In genomic region chr14:54773171-54774006, GRCh38 we compare ENCODE assay signal across 8 cellular contexts.
DNase-seq lines count a peak whose midpoint lies in the region; ATAC-seq, FAIRE-seq and TF ChIP-seq lines count a peak whose summit lies in the region.

No MANE protein-coding gene starts in this region.

- H3K4me2 ChIP-seq in A549, result peak overlapping the region; percentile 73

- peak; percentile 63 for TF ChIP-seq CTCF in A549 (IDR thresholded peaks at IDR 0.05)
- peak; percentile 57 for TF ChIP-seq CTCF in lower lobe of right lung (IDR thresholded peaks at IDR 0.05)

- peaks cover 27% of the 10 kb centered on the region for H3K4me1 ChIP-seq in A549
- peaks cover 29% of the 10 kb centered on the region for H3K4me1 ChIP-seq in lower lobe of right lung

- no peaks in the 10 kb centered on the region for H3K27me3 ChIP-seq in lower lobe of right lung (ENCODE audit: low read depth)

- CTCF ChIA-PET in A549 (lab: Yijun Ruan, JAX), result interaction anchor here (0.6 to 6.4 kb wide), 87 partner anchors 10 to 1019 kb away, joined by 3 to 272 read pairs (median 5); partner anchors contain the start of genes CGRRF1, CNIH1 and SAMD4A

- DNase-seq in A549 (ENCODE audit: low read depth in 1 of 2, low spot score in 1 of 2) (peak; percentile 97 to 99), NCI-H524 (lab: John Stamatoyannopoulos, UW) (peak; percentile 92 to 93), ecto neural progenitor cell (ENCODE audit: low spot score) (peak; percentile 78), lower lobe of right lung (peak; percentile 82)
- peak; percentile 62 to 72 for DNase-seq in activated CD4-positive, alpha-beta T cell treated with anti-CD3 and anti-CD28 coated beads, Interleukin-2, amount 50 U/mL, for 4 hours
- peak; percentile 70 to 81 for DNase-seq in stimulated activated CD4-positive, alpha-beta T cell treated with anti-CD3 and anti-CD28 coated beads, Interleukin-4, amount 100 ng/mL, for 48 hours (ENCODE audit: low read depth in 2 of 2)

- peak; percentile 99 for FAIRE-seq in A549 (lab: Jason Lieb, UNC)

- POLR2A ChIA-PET in A549 (lab: Yijun Ruan, JAX), result interaction anchor here (0.5 to 2.4 kb wide), 10 partner anchors 12 to 281 kb away, joined by 3 to 78 read pairs (median 3); partner anchors contain the start of genes CGRRF1 and SAMD4A

- ATAC-seq in A549 (peak; percentile 93 to 94), GM18511 (IDR thresholded peaks at IDR 0.05; ENCODE audit: unreplicated experiment) (peak; percentile 59), HG03378 (IDR thresholded peaks at IDR 0.05; ENCODE audit: unreplicated experiment) (peak; percentile 54), lower lobe of right lung (peak; percentile 91 to 92)

- H3K27ac ChIP-seq in A549 (peak overlapping the region; percentile 77 to 86), lower lobe of right lung (peak overlapping the region; percentile 82)

- peak; percentile 72 to 80 for TF ChIP-seq RAD21 in A549 (conservative IDR thresholded peaks at IDR 0.05 in 1 of 2, IDR thresholded peaks at IDR 0.05 in 1 of 2)

- H3K4me3 ChIP-seq in A549, result peak overlapping the region; percentile 2; the same call in 1 of the 3 replicates
- no peak overlapping the region for H3K4me3 ChIP-seq in lower lobe of right lung

- H3K9me3 ChIP-seq in A549, result no peaks in the 10 kb centered on the region
- no peaks in the 10 kb centered on the region for H3K9me3 ChIP-seq in lower lobe of right lung

- WGBS in A549 (ENCODE audit: missing lambda C conversion rate), result 12% methylated on average over 11 of the region's 19 CpGs

- H3K36me3 ChIP-seq in lower lobe of right lung, result peaks cover 26% of the 10 kb centered on the region

- no peak for TF ChIP-seq POLR2A in A549 (IDR thresholded peaks at IDR 0.05; ENCODE audit: low read length)

- peak in 1 of 2 experiments; percentile 51; a peak in 1 of 5 replicates for TF ChIP-seq EP300 in A549 (IDR thresholded peaks at IDR 0.05)

- intact Hi-C loops in lower lobe of right lung (cut with DNase I), result loop anchor here (10.0 kb wide), 1 partner anchor 219 kb away; no protein-coding TSS in a partner anchor

TF ChIP-seq in A549, 52 proteins besides CTCF, POLR2A, EP300 and RAD21:
- TF ChIP-seq BHLHE40 (IDR thresholded peaks at IDR 0.05; ENCODE audit: low read depth, low read length) (peak; percentile 84), E2F6 (IDR thresholded peaks at IDR 0.05; ENCODE audit: borderline replicate concordance, low read depth) (0 out of 2 replicates have a peak, but pooled peaks have one; percentile 38), CBX2 (IDR thresholded peaks at IDR 0.05; ENCODE audit: borderline replicate concordance, low read depth) (no peak), MAFK (IDR thresholded peaks at IDR 0.05; ENCODE audit: partially characterized antibody) (no peak), RARB (CRISPR knock-in tag; IDR thresholded peaks at IDR 0.05) (no peak), JUNB (IDR thresholded peaks at IDR 0.05) (peak; percentile 28; the same call in 1 of the 2 replicates), JUN (IDR thresholded peaks at IDR 0.05) (peak in 1 of 2 experiments; percentile 26; a peak in 1 of 5 replicates), SMC3 (IDR thresholded peaks at IDR 0.05) (peak; percentile 85), ZC3H11A (IDR thresholded peaks at IDR 0.05) (no peak), GATA3 (IDR thresholded peaks at IDR 0.05; ENCODE audit: borderline replicate concordance) (peak; percentile 55; the same call in 1 of the 2 replicates), NPAS2 (CRISPR knock-in tag; IDR thresholded peaks at IDR 0.05; ENCODE audit: borderline replicate concordance) (no peak), USF2 (IDR thresholded peaks at IDR 0.05) (peak; percentile 84), EHMT2 (IDR thresholded peaks at IDR 0.05; ENCODE audit: low read depth) (no peak), MAX (IDR thresholded peaks at IDR 0.05) (peak; percentile 77), FOSL2 (IDR thresholded peaks at IDR 0.05) (peak; percentile 49; the same call in 1 of the 2 replicates), FOSL2 (CRISPR knock-in tag; IDR thresholded peaks at IDR 0.05) (peak; percentile 82), ELK1 (IDR thresholded peaks at IDR 0.05; ENCODE audit: low read depth, low read length) (no peak)
